Comparison of ENCODE assay signal across 1 cellular context in the genomic region with DNA sequence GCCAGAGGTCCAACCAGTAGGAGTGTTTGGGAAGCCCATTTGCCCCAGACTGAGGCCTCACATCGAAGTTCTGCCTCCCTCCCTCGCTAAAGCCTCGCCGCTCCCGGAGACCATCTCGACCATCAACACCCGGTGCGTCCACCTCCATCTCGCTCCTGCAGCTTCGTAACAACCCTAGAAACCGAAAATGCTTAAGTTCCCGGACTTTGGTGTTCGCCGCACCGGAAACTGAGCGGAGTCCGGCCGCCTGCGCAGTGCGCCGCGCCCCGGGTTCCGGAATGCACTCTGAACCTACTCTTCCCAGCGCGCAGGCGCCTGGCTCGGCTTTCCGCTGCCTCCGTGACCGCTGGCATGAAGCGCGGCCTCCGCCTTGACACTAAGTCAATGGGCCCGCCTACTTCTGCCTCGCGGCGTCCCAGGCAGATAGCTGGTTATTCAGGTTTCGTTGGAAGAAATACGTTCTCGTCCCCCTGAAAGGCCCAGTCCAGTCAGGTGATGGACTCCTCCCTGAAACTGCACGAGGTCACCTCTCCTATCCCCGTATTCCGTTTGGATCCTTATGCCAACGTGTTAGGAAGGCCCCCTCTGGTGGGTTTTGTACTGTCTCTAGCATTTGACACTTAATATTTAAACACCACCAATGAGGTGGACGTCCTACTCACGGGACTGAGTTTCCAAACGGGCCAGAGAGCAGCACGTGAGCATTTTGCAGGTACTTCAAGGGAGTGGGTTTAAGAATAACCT.
TF ChIP-seq lines count a peak whose summit lies in the region.

No MANE protein-coding gene starts in this region.

TF ChIP-seq in HepG2, 621 proteins besides CTCF, POLR2A, EP300 and RAD21 (continued from another document and continues in another):
- TF ChIP-seq ZFAT (CRISPR knock-in tag; conservative IDR thresholded peaks at IDR 0.05) (no peak), RARG (CRISPR knock-in tag; IDR thresholded peaks at IDR 0.05; ENCODE audit: low read depth) (0 out of 2 replicates have a peak, but pooled peaks have one; percentile 80), MIER2 (CRISPR knock-in tag; IDR thresholded peaks at IDR 0.05) (no peak), ZNF572 (CRISPR knock-in tag; IDR thresholded peaks at IDR 0.05) (no peak), EED (CRISPR knock-in tag; IDR thresholded peaks at IDR 0.05) (no peak), CENPT (CRISPR knock-in tag; IDR thresholded peaks at IDR 0.05; ENCODE audit: low read depth) (no peak), ZBTB8A (CRISPR knock-in tag; IDR thresholded peaks at IDR 0.05; ENCODE audit: borderline replicate concordance, low read depth) (peak; percentile 75; the same call in 1 of the 2 replicates), ZNF251 (CRISPR knock-in tag; IDR thresholded peaks at IDR 0.05) (peak; percentile 35; the same call in 1 of the 2 replicates), XBP1 (CRISPR knock-in tag; IDR thresholded peaks at IDR 0.05) (peak; percentile 89), ZNF329 (CRISPR knock-in tag; IDR thresholded peaks at IDR 0.05; ENCODE audit: low read depth) (peak; percentile 61; the same call in 1 of the 2 replicates), CHD4 (IDR thresholded peaks at IDR 0.05; ENCODE audit: borderline replicate concordance, low read length) (no peak), CEBPB (IDR thresholded peaks at IDR 0.05; ENCODE audit: borderline replicate concordance, low read depth, low read length) (no peak), SETDB1 (CRISPR knock-in tag; IDR thresholded peaks at IDR 0.05; ENCODE audit: borderline replicate concordance) (no peak), ONECUT2 (CRISPR knock-in tag; IDR thresholded peaks at IDR 0.05) (no peak), HCFC1 (IDR thresholded peaks at IDR 0.05; ENCODE audit: low read depth, low read length) (no peak), ZC3H13 (CRISPR knock-in tag; IDR thresholded peaks at IDR 0.05) (peak; percentile 94), ZNF235 (CRISPR knock-in tag; IDR thresholded peaks at IDR 0.05; ENCODE audit: borderline replicate concordance) (no peak), ZNF431 (CRISPR knock-in tag; IDR thresholded peaks at IDR 0.05; ENCODE audit: borderline replicate concordance, low read depth) (peak; percentile 91; the same call in 1 of the 2 replicates), ZNF737 (CRISPR knock-in tag; IDR thresholded peaks at IDR 0.05; ENCODE audit: borderline replicate concordance) (no peak), ZFP36 (IDR thresholded peaks at IDR 0.05; ENCODE audit: borderline replicate concordance, low read depth, low read length, partially characterized antibody) (no peak), ZFP41 (CRISPR knock-in tag; IDR thresholded peaks at IDR 0.05; ENCODE audit: borderline replicate concordance) (0 out of 2 replicates have a peak, but pooled peaks have one; percentile 38), ATM (IDR thresholded peaks at IDR 0.05; ENCODE audit: borderline replicate concordance) (no peak), MAFK (conservative IDR thresholded peaks at IDR 0.05 in 1 of 2, IDR thresholded peaks at IDR 0.05 in 1 of 2; ENCODE audit: low read length in 2 of 2) (no peak), ZFP62 (CRISPR knock-in tag; IDR thresholded peaks at IDR 0.05) (no peak), PPARG (CRISPR knock-in tag; conservative IDR thresholded peaks at IDR 0.05) (peak; percentile 76)
- TF ChIP-seq, protein P1, sequence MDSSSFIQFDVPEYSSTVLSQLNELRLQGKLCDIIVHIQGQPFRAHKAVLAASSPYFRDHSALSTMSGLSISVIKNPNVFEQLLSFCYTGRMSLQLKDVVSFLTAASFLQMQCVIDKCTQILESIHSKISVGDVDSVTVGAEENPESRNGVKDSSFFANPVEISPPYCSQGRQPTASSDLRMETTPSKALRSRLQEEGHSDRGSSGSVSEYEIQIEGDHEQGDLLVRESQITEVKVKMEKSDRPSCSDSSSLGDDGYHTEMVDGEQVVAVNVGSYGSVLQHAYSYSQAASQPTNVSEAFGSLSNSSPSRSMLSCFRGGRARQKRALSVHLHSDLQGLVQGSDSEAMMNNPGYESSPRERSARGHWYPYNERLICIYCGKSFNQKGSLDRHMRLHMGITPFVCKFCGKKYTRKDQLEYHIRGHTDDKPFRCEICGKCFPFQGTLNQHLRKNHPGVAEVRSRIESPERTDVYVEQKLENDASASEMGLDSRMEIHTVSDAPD (CRISPR knock-in tag; IDR thresholded peaks at IDR 0.05): peak; percentile 81
- TF ChIP-seq, protein P2, sequence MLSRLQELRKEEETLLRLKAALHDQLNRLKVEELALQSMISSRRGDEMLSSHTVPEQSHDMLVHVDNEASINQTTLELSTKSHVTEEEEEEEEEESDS (CRISPR knock-in tag; IDR thresholded peaks at IDR 0.05; ENCODE audit: borderline replicate concordance): peak; percentile 80; the same call in 1 of the 2 replicates
- TF ChIP-seq, protein P3, sequence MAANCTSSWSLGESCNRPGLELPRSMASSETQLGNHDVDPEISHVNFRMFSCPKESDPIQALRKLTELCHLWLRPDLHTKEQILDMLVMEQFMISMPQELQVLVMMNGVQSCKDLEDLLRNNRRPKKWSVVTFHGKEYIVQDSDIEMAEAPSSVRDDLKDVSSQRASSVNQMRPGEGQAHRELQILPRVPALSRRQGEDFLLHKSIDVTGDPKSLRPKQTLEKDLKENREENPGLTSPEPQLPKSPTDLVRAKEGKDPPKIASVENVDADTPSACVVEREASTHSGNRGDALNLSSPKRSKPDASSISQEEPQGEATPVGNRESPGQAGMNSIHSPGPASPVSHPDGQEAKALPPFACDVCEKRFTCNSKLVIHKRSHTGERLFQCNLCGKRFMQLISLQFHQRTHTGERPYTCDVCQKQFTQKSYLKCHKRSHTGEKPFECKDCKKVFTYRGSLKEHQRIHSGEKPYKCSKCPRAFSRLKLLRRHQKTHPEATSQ (CRISPR knock-in tag; IDR thresholded peaks at IDR 0.05; ENCODE audit: borderline replicate concordance): no peak
- TF ChIP-seq, protein P4, sequence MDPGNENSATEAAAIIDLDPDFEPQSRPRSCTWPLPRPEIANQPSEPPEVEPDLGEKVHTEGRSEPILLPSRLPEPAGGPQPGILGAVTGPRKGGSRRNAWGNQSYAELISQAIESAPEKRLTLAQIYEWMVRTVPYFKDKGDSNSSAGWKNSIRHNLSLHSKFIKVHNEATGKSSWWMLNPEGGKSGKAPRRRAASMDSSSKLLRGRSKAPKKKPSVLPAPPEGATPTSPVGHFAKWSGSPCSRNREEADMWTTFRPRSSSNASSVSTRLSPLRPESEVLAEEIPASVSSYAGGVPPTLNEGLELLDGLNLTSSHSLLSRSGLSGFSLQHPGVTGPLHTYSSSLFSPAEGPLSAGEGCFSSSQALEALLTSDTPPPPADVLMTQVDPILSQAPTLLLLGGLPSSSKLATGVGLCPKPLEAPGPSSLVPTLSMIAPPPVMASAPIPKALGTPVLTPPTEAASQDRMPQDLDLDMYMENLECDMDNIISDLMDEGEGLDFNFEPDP (CRISPR knock-in tag; conservative IDR thresholded peaks at IDR 0.05): no peak
- TF ChIP-seq, protein P5, sequence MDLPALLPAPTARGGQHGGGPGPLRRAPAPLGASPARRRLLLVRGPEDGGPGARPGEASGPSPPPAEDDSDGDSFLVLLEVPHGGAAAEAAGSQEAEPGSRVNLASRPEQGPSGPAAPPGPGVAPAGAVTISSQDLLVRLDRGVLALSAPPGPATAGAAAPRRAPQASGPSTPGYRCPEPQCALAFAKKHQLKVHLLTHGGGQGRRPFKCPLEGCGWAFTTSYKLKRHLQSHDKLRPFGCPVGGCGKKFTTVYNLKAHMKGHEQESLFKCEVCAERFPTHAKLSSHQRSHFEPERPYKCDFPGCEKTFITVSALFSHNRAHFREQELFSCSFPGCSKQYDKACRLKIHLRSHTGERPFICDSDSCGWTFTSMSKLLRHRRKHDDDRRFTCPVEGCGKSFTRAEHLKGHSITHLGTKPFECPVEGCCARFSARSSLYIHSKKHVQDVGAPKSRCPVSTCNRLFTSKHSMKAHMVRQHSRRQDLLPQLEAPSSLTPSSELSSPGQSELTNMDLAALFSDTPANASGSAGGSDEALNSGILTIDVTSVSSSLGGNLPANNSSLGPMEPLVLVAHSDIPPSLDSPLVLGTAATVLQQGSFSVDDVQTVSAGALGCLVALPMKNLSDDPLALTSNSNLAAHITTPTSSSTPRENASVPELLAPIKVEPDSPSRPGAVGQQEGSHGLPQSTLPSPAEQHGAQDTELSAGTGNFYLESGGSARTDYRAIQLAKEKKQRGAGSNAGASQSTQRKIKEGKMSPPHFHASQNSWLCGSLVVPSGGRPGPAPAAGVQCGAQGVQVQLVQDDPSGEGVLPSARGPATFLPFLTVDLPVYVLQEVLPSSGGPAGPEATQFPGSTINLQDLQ (CRISPR knock-in tag; IDR thresholded peaks at IDR 0.05): no peak
- TF ChIP-seq, protein P6, sequence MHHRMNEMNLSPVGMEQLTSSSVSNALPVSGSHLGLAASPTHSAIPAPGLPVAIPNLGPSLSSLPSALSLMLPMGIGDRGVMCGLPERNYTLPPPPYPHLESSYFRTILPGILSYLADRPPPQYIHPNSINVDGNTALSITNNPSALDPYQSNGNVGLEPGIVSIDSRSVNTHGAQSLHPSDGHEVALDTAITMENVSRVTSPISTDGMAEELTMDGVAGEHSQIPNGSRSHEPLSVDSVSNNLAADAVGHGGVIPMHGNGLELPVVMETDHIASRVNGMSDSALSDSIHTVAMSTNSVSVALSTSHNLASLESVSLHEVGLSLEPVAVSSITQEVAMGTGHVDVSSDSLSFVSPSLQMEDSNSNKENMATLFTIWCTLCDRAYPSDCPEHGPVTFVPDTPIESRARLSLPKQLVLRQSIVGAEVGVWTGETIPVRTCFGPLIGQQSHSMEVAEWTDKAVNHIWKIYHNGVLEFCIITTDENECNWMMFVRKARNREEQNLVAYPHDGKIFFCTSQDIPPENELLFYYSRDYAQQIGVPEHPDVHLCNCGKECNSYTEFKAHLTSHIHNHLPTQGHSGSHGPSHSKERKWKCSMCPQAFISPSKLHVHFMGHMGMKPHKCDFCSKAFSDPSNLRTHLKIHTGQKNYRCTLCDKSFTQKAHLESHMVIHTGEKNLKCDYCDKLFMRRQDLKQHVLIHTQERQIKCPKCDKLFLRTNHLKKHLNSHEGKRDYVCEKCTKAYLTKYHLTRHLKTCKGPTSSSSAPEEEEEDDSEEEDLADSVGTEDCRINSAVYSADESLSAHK (CRISPR knock-in tag; IDR thresholded peaks at IDR 0.05; ENCODE audit: borderline replicate concordance): no peak
- TF ChIP-seq, protein P7, sequence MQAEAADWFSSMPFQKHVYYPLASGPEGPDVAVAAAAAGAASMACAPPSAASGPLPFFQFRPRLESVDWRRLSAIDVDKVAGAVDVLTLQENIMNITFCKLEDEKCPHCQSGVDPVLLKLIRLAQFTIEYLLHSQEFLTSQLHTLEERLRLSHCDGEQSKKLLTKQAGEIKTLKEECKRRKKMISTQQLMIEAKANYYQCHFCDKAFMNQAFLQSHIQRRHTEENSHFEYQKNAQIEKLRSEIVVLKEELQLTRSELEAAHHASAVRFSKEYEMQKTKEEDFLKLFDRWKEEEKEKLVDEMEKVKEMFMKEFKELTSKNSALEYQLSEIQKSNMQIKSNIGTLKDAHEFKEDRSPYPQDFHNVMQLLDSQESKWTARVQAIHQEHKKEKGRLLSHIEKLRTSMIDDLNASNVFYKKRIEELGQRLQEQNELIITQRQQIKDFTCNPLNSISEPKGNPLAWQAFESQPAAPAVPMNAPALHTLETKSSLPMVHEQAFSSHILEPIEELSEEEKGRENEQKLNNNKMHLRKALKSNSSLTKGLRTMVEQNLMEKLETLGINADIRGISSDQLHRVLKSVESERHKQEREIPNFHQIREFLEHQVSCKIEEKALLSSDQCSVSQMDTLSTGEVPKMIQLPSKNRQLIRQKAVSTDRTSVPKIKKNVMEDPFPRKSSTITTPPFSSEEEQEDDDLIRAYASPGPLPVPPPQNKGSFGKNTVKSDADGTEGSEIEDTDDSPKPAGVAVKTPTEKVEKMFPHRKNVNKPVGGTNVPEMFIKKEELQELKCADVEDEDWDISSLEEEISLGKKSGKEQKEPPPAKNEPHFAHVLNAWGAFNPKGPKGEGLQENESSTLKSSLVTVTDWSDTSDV (CRISPR knock-in tag; IDR thresholded peaks at IDR 0.05): peak; percentile 86; the same call in 1 of the 2 replicates
- TF ChIP-seq, protein P8, sequence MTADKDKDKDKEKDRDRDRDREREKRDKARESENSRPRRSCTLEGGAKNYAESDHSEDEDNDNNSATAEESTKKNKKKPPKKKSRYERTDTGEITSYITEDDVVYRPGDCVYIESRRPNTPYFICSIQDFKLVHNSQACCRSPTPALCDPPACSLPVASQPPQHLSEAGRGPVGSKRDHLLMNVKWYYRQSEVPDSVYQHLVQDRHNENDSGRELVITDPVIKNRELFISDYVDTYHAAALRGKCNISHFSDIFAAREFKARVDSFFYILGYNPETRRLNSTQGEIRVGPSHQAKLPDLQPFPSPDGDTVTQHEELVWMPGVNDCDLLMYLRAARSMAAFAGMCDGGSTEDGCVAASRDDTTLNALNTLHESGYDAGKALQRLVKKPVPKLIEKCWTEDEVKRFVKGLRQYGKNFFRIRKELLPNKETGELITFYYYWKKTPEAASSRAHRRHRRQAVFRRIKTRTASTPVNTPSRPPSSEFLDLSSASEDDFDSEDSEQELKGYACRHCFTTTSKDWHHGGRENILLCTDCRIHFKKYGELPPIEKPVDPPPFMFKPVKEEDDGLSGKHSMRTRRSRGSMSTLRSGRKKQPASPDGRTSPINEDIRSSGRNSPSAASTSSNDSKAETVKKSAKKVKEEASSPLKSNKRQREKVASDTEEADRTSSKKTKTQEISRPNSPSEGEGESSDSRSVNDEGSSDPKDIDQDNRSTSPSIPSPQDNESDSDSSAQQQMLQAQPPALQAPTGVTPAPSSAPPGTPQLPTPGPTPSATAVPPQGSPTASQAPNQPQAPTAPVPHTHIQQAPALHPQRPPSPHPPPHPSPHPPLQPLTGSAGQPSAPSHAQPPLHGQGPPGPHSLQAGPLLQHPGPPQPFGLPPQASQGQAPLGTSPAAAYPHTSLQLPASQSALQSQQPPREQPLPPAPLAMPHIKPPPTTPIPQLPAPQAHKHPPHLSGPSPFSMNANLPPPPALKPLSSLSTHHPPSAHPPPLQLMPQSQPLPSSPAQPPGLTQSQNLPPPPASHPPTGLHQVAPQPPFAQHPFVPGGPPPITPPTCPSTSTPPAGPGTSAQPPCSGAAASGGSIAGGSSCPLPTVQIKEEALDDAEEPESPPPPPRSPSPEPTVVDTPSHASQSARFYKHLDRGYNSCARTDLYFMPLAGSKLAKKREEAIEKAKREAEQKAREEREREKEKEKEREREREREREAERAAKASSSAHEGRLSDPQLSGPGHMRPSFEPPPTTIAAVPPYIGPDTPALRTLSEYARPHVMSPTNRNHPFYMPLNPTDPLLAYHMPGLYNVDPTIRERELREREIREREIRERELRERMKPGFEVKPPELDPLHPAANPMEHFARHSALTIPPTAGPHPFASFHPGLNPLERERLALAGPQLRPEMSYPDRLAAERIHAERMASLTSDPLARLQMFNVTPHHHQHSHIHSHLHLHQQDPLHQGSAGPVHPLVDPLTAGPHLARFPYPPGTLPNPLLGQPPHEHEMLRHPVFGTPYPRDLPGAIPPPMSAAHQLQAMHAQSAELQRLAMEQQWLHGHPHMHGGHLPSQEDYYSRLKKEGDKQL (CRISPR knock-in tag; IDR thresholded peaks at IDR 0.05; ENCODE audit: low read depth): no peak
- TF ChIP-seq, protein P9, sequence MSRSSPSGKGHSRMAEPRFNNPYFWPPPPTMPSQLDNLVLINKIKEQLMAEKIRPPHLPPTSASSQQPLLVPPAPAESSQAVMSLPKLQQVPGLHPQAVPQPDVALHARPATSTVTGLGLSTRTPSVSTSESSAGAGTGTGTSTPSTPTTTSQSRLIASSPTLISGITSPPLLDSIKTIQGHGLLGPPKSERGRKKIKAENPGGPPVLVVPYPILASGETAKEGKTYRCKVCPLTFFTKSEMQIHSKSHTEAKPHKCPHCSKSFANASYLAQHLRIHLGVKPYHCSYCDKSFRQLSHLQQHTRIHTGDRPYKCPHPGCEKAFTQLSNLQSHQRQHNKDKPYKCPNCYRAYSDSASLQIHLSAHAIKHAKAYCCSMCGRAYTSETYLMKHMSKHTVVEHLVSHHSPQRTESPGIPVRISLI (CRISPR knock-in tag; IDR thresholded peaks at IDR 0.05; ENCODE audit: borderline replicate concordance): no peak; the same call in 1 of the 2 replicates
